ENCODE assay signal across 22 cellular contexts in the genomic region with DNA sequence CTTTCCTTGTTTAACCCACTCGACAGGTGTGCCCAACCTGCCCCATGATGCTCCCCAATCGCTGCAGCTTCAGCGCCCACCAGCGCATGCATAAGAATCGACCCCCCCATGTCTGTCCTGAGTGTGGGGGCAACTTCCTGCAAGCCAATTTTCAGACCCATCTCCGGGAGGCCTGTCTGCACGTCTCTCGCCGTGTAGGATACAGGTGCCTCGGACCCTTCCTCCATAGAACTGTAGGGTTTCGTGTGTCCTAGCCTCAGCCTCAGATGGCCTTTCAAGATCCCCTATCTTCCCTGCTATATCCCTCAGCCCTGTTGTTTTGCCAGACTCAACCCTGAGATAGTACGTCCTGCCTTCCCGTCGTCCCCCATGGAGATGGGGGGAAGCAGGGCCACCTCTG. TPM values are rescaled to one million over a fixed set of nuclear protein-coding genes. Genes with fewer than 3 reads are reported as not detected.
DNase-seq lines count a peak whose midpoint lies in the region; ATAC-seq, FAIRE-seq and TF ChIP-seq lines count a peak whose summit lies in the region.
"Had no signal": no experiment of that assay in that cellular context is flagged by ENCODE, and none has a peak within 500 bp of the region (broad histone marks: within the 10 kb centered on the region; RNA-seq: fewer than 3 reads in every experiment).

No MANE protein-coding gene starts in this region.

- H4K20me1 ChIP-seq in IMR-90 (ENCODE audit: insufficient read depth, low read length) (peaks cover 34% of the 10 kb centered on the region), GM12878 (ENCODE audit: control insufficient read depth, insufficient read depth) (no peaks in the 10 kb centered on the region)

- H3K36me3 ChIP-seq in IMR-90 (ENCODE audit: control insufficient read depth, insufficient read depth, low read length) (peaks cover 74% of the 10 kb centered on the region), GM12878 (ENCODE audit: control insufficient read depth in 2 of 2, insufficient read depth in 2 of 2, low read length in 1 of 2) (peaks cover 26 to 49% of the 10 kb centered on the region in 2 experiments), trophoblast cell (ENCODE audit: control insufficient read depth in 1 of 2, insufficient read depth in 2 of 2, low read length in 2 of 2) (peaks cover 72 to 76% of the 10 kb centered on the region in 2 experiments)

- H2AK9ac ChIP-seq in IMR-90 (replicated peaks; ENCODE audit: low read depth, low read length, poor library complexity) = no peak overlapping the region

- H3K79me2 ChIP-seq in GM12878 (ENCODE audit: control insufficient read depth, insufficient read depth, low read length) (peaks cover 17% of the 10 kb centered on the region), trophoblast cell (ENCODE audit: control insufficient read depth, insufficient read depth, low read length, poor library complexity) (no peaks in the 10 kb centered on the region)

- 96% methylated on average over 8 of the region's 14 CpGs; no CpG with 5 or more reads in 1 of the 2 experiments for WGBS in IMR-90 (ENCODE audit: extremely low coverage in 2 of 2, insufficient read length in 1 of 2), 2 experiments
- 92% methylated on average over 14 of the region's 14 CpGs for WGBS in GM12878 (ENCODE audit: insufficient coverage, insufficient replicate concordance, low lambda C conversion rate, missing lambda C conversion rate)
- no CpG with 5 or more reads among the region's 14 CpGs for WGBS in trophoblast cell (ENCODE audit: extremely low coverage, insufficient coverage, insufficient read length)

- no peak overlapping the region for H3K9ac ChIP-seq in IMR-90 (ENCODE audit: low read depth, low read length)
- H3K9ac ChIP-seq in GM12878 (ENCODE audit: control insufficient read depth, insufficient read depth, low read length) = no peak overlapping the region
- no peak overlapping the region for H3K9ac ChIP-seq in trophoblast cell (ENCODE audit: low read length)

- H4K12ac ChIP-seq in trophoblast cell (ENCODE audit: low read depth, low read length) = peak overlapping the region; percentile 34

- no peak overlapping the region for H2BK20ac ChIP-seq in IMR-90 (ENCODE audit: low read depth, low read length)

- H4K8ac ChIP-seq in IMR-90 (ENCODE audit: low read depth in 2 of 2, low read length in 2 of 2) = no peak overlapping the region
- H4K8ac ChIP-seq in trophoblast cell (ENCODE audit: low read depth, low read length) = no peak overlapping the region

- H3K9me1 ChIP-seq in IMR-90 (ENCODE audit: insufficient read depth, low read length) = no peaks in the 10 kb centered on the region

- no peak for FAIRE-seq in GM12878 (lab: Jason Lieb, UNC)
- FAIRE-seq: A549 had no signal

- no peak overlapping the region for H3K4ac ChIP-seq in IMR-90 (ENCODE audit: low read depth, low read length)
- no peak overlapping the region for H3K4ac ChIP-seq in trophoblast cell (ENCODE audit: low read depth, low read length)

- H3K4me1 Mint-ChIP-seq in activated T-cell treated with anti-CD3 and anti-CD28 coated beads, Interleukin-2, amount 50 U/mL, for 4 hours (ENCODE audit: low read depth) = peaks cover 24% of the 10 kb centered on the region

- no peak overlapping the region for H2BK15ac ChIP-seq in IMR-90 (ENCODE audit: low read depth, low read length)

- no peak overlapping the region for H3K56ac ChIP-seq in IMR-90 (ENCODE audit: extremely low read depth, insufficient read depth, low read length)

- CTCF ChIA-PET in IMR-90 (lab: Yijun Ruan, JAX) (no interaction called here), GM12878 (lab: Yijun Ruan, JAX) (interaction anchor here (0.9 to 1.1 kb wide), 2 partner anchors 12 to 52 kb away, joined by 3 read pairs; no protein-coding TSS in a partner anchor)

- H3K23ac ChIP-seq in IMR-90 (ENCODE audit: low read depth, low read length) (no peak overlapping the region), trophoblast cell (ENCODE audit: low read length) (no peak overlapping the region)

- H3K27ac ChIP-seq in IMR-90 (ENCODE audit: insufficient read depth, low read length) (no peak overlapping the region), GM12878 (ENCODE audit: control insufficient read depth, insufficient read depth) (no peak overlapping the region), trophoblast cell (ENCODE audit: low read depth, low read length) (no peak overlapping the region)
- H3K27ac ChIP-seq: brain microvascular endothelial cell, heart right ventricle had no signal

- peak overlapping the region; percentile 11 for H3K4me3 Mint-ChIP-seq in activated T-cell treated with anti-CD3 and anti-CD28 coated beads, Interleukin-2, amount 50 U/mL, for 4 hours
- H3K4me3 Mint-ChIP-seq: activated CD4-positive, alpha-beta T cell treated with anti-CD3 and anti-CD28 coated beads, Interleukin-2, amount 10 ng/mL, durations not matched to agents 24 days and 14 days had no signal

- H4K5ac ChIP-seq in IMR-90 (ENCODE audit: low read depth, low read length) = no peak overlapping the region

- H2BK5ac ChIP-seq in IMR-90 (ENCODE audit: low read depth, low read length, poor library complexity, severe bottlenecking) (no peak overlapping the region), trophoblast cell (ENCODE audit: low read depth, low read length, poor library complexity) (no peak overlapping the region)

- H3K9me3 ChIP-seq in IMR-90 (ENCODE audit: control insufficient read depth, insufficient read depth, low read length) (no peaks in the 10 kb centered on the region), GM12878 (replicated peaks; ENCODE audit: control insufficient read depth, insufficient read depth, low read length) (no peaks in the 10 kb centered on the region), trophoblast cell (ENCODE audit: insufficient read depth, low read depth, low read length) (no peaks in the 10 kb centered on the region)
- H3K9me3 ChIP-seq: A549, BE2C, heart right ventricle, spleen had no signal

- TF ChIP-seq POLR2A in IMR-90 (IDR thresholded peaks at IDR 0.05; ENCODE audit: low read depth, low read length) = no peak
- no peak for TF ChIP-seq POLR2A in GM12878 (IDR thresholded peaks at IDR 0.05; ENCODE audit: low read depth, low read length)

- H3K18ac ChIP-seq in IMR-90 (ENCODE audit: low read depth, low read length) (no peak overlapping the region), trophoblast cell (ENCODE audit: low read length) (peak overlapping the region; percentile 14)

- H2BK12ac ChIP-seq in trophoblast cell (ENCODE audit: low read length) = no peak overlapping the region

- no peak for TF ChIP-seq EP300 in GM12878 (IDR thresholded peaks at IDR 0.05; ENCODE audit: borderline replicate concordance in 1 of 2, control insufficient read depth in 1 of 2, low read depth in 2 of 2, low read length in 2 of 2)

- H2AK5ac ChIP-seq in IMR-90 (ENCODE audit: low read depth, low read length) = no peak overlapping the region
- H2AK5ac ChIP-seq in trophoblast cell (ENCODE audit: low read length) = no peak overlapping the region

- H4K91ac ChIP-seq in IMR-90 (ENCODE audit: insufficient read depth, low read depth, low read length) = no peak overlapping the region
- H4K91ac ChIP-seq in trophoblast cell (ENCODE audit: low read depth, low read length) = no peak overlapping the region

- BruUV-seq in IMR-90 (replicated peaks; lab: Mats Ljungman, UMichigan) = no TSS peak
- no TSS peak for BruUV-seq in GM12878 (replicated peaks; lab: Mats Ljungman, UMichigan)

- SMC1A ChIA-PET in GM12878 (lab: Charles Lee; ENCODE audit: uncharacterized antibody, unreplicated experiment) = no interaction called here

- H3K9me3 Mint-ChIP-seq in activated T-cell treated with anti-CD3 and anti-CD28 coated beads, Interleukin-2, amount 50 U/mL, for 4 hours = no peaks in the 10 kb centered on the region
- H3K9me3 Mint-ChIP-seq: activated CD4-positive, alpha-beta T cell treated with anti-CD3 and anti-CD28 coated beads, Interleukin-2, amount 10 ng/mL, durations not matched to agents 24 days and 14 days had no signal

- RAD21 ChIA-PET in GM12878 (lab: Charles Lee; ENCODE audit: unreplicated experiment) = no interaction called here

- H3K4me1 ChIP-seq in IMR-90 (ENCODE audit: control insufficient read depth, insufficient read depth, low read length) = peaks cover 5% of the 10 kb centered on the region; the same call in 1 of the 2 replicates
- H3K4me1 ChIP-seq in GM12878 (ENCODE audit: control insufficient read depth, insufficient read depth, low read length) = peaks cover 10% of the 10 kb centered on the region
- H3K4me1 ChIP-seq in trophoblast cell (ENCODE audit: control insufficient read depth in 1 of 2, insufficient read depth in 2 of 2, low read length in 2 of 2) = peaks cover 0 to 7% of the 10 kb centered on the region in 2 experiments
- H3K4me1 ChIP-seq: BE2C had no signal

- peaks cover 27% of the 10 kb centered on the region for H3K36me3 Mint-ChIP-seq in activated T-cell treated with anti-CD3 and anti-CD28 coated beads, Interleukin-2, amount 50 U/mL, for 4 hours (ENCODE audit: insufficient read depth)

- H3K27me3 Mint-ChIP-seq in activated T-cell treated with anti-CD3 and anti-CD28 coated beads, Interleukin-2, amount 50 U/mL, for 4 hours (ENCODE audit: low read depth) = no peaks in the 10 kb centered on the region
- H3K27me3 Mint-ChIP-seq: activated CD4-positive, alpha-beta T cell treated with anti-CD3 and anti-CD28 coated beads, Interleukin-2, amount 10 ng/mL, durations not matched to agents 24 days and 14 days had no signal

- peaks cover 16 to 66% of the 10 kb centered on the region in 2 experiments for H3K79me1 ChIP-seq in IMR-90 (ENCODE audit: low read depth in 1 of 2, low read length in 2 of 2)
- no peaks in the 10 kb centered on the region for H3K79me1 ChIP-seq in trophoblast cell (ENCODE audit: low read length)

- POLR2A ChIA-PET in IMR-90 (lab: Charles Lee; ENCODE audit: unreplicated experiment) = no interaction called here
- POLR2A ChIA-PET in GM12878 (lab: Charles Lee) = no interaction called here

- no peak overlapping the region for H2BK120ac ChIP-seq in IMR-90 (ENCODE audit: low read depth, low read length)
- H2BK120ac ChIP-seq in trophoblast cell (ENCODE audit: insufficient read depth, low read length, poor library complexity) = no peak overlapping the region

- no peak for DNase-seq in activated T-cell treated with anti-CD3 and anti-CD28 coated beads, Interleukin-2, amount 50 U/mL, for 4 hours
- no peak for DNase-seq in activated T-cell treated with anti-CD3 and anti-CD28 coated beads for 4 hours
- DNase-seq in IMR-90 = no peak
- DNase-seq in GM12878 (ENCODE audit: low read depth, low spot score) = no peak
- DNase-seq in trophoblast cell = no peak
- DNase-seq in SKM-1 treated with dmso at 0.1 percent for 144 hours (lab: John Stamatoyannopoulos, UW; ENCODE audit: unreplicated experiment) = no peak
- no peak for DNase-seq in NCI-H774 (lab: John Stamatoyannopoulos, UW)
- no peak for DNase-seq in ecto neural progenitor cell (ENCODE audit: low spot score)
- DNase-seq: activated CD4-positive, alpha-beta T cell treated with anti-CD3 and anti-CD28 coated beads, Interleukin-2, amount 10 ng/mL, durations not matched to agents 24 days and 14 days; activated CD8-positive, alpha-beta memory T cell treated with anti-CD3 and anti-CD28 coated beads, Interleukin-2, amount 50 U/mL, for 4 hours; BE2C; brain microvascular endothelial cell; heart right ventricle; KBM-7; NCI-H1930; NCI-H226; PC-3; retina; SHP77 treated with DMSO at 0.1 percent for 48 hours; stimulated activated CD4-positive, alpha-beta T cell treated with anti-CD3 and anti-CD28 coated beads, Interleukin-4, amount 100 ng/mL, for 4 hours had no signal

- TF ChIP-seq RAD21 in IMR-90 (IDR thresholded peaks at IDR 0.05; ENCODE audit: low read length) (no peak), GM12878 (IDR thresholded peaks at IDR 0.05; ENCODE audit: insufficient read depth, low read depth, low read length) (no peak)

- TF ChIP-seq CTCF in IMR-90 (conservative IDR thresholded peaks at IDR 0.05; ENCODE audit: low read depth, low read length) = no peak
- TF ChIP-seq CTCF in GM12878 (IDR thresholded peaks at IDR 0.05 in 2 of 3, conservative IDR thresholded peaks at IDR 0.05 in 1 of 3; ENCODE audit: control insufficient read depth in 2 of 3, extremely low read depth in 1 of 3, insufficient read depth in 1 of 3, low read depth in 3 of 3, low read length in 3 of 3) = no peak

- H3K27me3 ChIP-seq in IMR-90 (ENCODE audit: control insufficient read depth, insufficient read depth, low read length) = no peaks in the 10 kb centered on the region
- H3K27me3 ChIP-seq in GM12878 (replicated peaks in 1 of 2; ENCODE audit: control insufficient read depth in 2 of 2, insufficient read depth in 2 of 2, low read length in 1 of 2) = no peaks in the 10 kb centered on the region
- no peaks in the 10 kb centered on the region for H3K27me3 ChIP-seq in trophoblast cell (ENCODE audit: insufficient read depth, low read length)
- H3K27me3 ChIP-seq: BE2C, brain microvascular endothelial cell, heart right ventricle, spleen had no signal

- ATAC-seq in activated T-cell treated with anti-CD3 and anti-CD28 coated beads, Interleukin-2, amount 50 U/mL, for 4 hours = no peak
- ATAC-seq in IMR-90 (ENCODE audit: low read depth) = no peak
- no peak for ATAC-seq in GM12878
- ATAC-seq: A549, PC-3 had no signal

- dilution Hi-C loops in IMR-90 (cut with HindIII; ENCODE audit: low sequenced_read_pairs, unreplicated experiment) = no loop called here

- H3K4me3 ChIP-seq in IMR-90 (ENCODE audit: insufficient read depth, low read depth, low read length) = no peak overlapping the region
- no peak overlapping the region for H3K4me3 ChIP-seq in GM12878
- H3K4me3 ChIP-seq in trophoblast cell (ENCODE audit: low read depth, low read length) = no peak overlapping the region
- H3K4me3 ChIP-seq: A549, heart right ventricle, spleen had no signal

- in situ Hi-C loops in IMR-90 (cut with MboI; ENCODE audit: low sequenced_read_pairs) = no loop called here
- in situ Hi-C loops in GM12878 (cut with MboI) = no loop called here

- H2AFZ ChIP-seq in IMR-90 (replicated peaks; ENCODE audit: low read length, poor library complexity) (peak overlapping the region; percentile 17), GM12878 (ENCODE audit: control insufficient read depth, low read depth, low read length) (no peak overlapping the region), trophoblast cell (ENCODE audit: insufficient read depth, low read length, poor library complexity) (no peak overlapping the region)

- intact Hi-C loops in IMR-90 (cut with micrococcal nuclease) = no loop called here
- intact Hi-C loops in GM12878 (cut with micrococcal nuclease; ENCODE audit: unreplicated experiment) = no loop called here

- no peak overlapping the region for H3K14ac ChIP-seq in IMR-90 (replicated peaks; ENCODE audit: low read depth, low read length)
- no peak overlapping the region for H3K14ac ChIP-seq in trophoblast cell (ENCODE audit: low read length)

- no peak overlapping the region for H3K4me2 ChIP-seq in IMR-90 (ENCODE audit: low read depth, low read length)
- no peak overlapping the region for H3K4me2 ChIP-seq in GM12878 (ENCODE audit: control insufficient read depth, insufficient read depth)
- H3K4me2 ChIP-seq in trophoblast cell (ENCODE audit: low read length) = no peak overlapping the region
- H3K4me2 ChIP-seq: A549 had no signal

RNA-seq across cellular contexts. Expression of gene ZNF687, which starts 6.4 kb away (rescaled TPM):
- 10 to 100 TPM; 25.3 to 27.5 (median 25.9) TPM for total RNA-seq in activated T-cell treated with anti-CD3 and anti-CD28 coated beads, Interleukin-2, amount 50 U/mL, for 4 hours
- total RNA-seq in IMR-90 (2012; rRNA removed) (5.7 and 6.4 TPM in 2 replicates), GM12878 (2014; rRNA removed) (18.0 and 18.8 TPM in 2 replicates), GM12878 (2014; rRNA removed; fragmentation: Illumina TruSeq; extraction: Trizol) (9.9 and 11.0 TPM in 2 replicates), GM12878 (2021) (30.9 and 34.1 TPM in 2 replicates)
- polyA plus RNA-seq in IMR-90 (2012; rRNA removed) (10.8 and 13.7 TPM in 2 replicates), GM12878 (2011; rRNA removed) (7.2 and 17.8 TPM in 2 replicates), GM12878 (2014; fragmentation: Illumina TruSeq; extraction: Trizol) (3.7 and 8.9 TPM in 2 replicates), GM12878 (2014; fragmentation: Nextera tagmentation; extraction: Ambion mirVana) (under 1 TPM; 0.08 to 0.51 TPM), GM12878 (2014; rRNA removed) (17.3 and 18.9 TPM in 2 replicates), GM12878 (2016; fragmentation: Nextera tagmentation; extraction: Ambion mirVana) (1 to 10 TPM; 4.9 to 5.5 TPM)
- polyA plus RNA-seq in IMR-90 (2012; cell fraction: cytosol; rRNA removed) = 5.8 and 12.6 TPM in 2 replicates
- polyA plus RNA-seq in IMR-90 (2012; cell fraction: nucleus; rRNA removed; ENCODE audit: low replicate concordance) = 22.7 and 52.2 TPM in 2 replicates
- 43.2 and 52.7 TPM in 2 replicates for total RNA-seq in GM12878 (2013; cell fraction: nucleolus; rRNA removed)
- 11.2 TPM for polyA plus RNA-seq in GM12878 (2011; ENCODE audit: low read depth)
- polyA plus RNA-seq in GM12878 (2011; cell fraction: cytosol; rRNA removed) = 24.8 and 30.1 TPM in 2 replicates
- 62.8 and 68.6 TPM in 2 replicates for polyA plus RNA-seq in GM12878 (2011; cell fraction: nucleus; rRNA removed)
- polyA plus RNA-seq in GM12878 (2012) = 17.1 and 25.4 TPM in 2 replicates
- polyA minus RNA-seq in GM12878 (2011; rRNA and poly(A)+ RNA removed) = 34.8 and 58.8 TPM in 2 replicates
- 15.6 and 23.5 TPM in 2 replicates for polyA minus RNA-seq in GM12878 (2011; cell fraction: cytosol; rRNA and poly(A)+ RNA removed)
- polyA minus RNA-seq in GM12878 (2011; cell fraction: nucleus; rRNA and poly(A)+ RNA removed) = 42.0 and 67.8 TPM in 2 replicates
- polyA plus RNA-seq in trophoblast cell (2013) = 17.2 and 18.9 TPM in 2 replicates

RNA-seq across cellular contexts. Expression of gene PSMD4, which starts 34.0 kb away (rescaled TPM):
- total RNA-seq in activated T-cell treated with anti-CD3 and anti-CD28 coated beads, Interleukin-2, amount 50 U/mL, for 4 hours = 100 to 1,000 TPM; 336 to 368 (median 350) TPM
- 289 and 349 TPM in 2 replicates for total RNA-seq in IMR-90 (2012; rRNA removed)
- 282 and 314 TPM in 2 replicates for polyA plus RNA-seq in IMR-90 (2012; rRNA removed)
- 247 and 276 TPM in 2 replicates for polyA plus RNA-seq in IMR-90 (2012; cell fraction: cytosol; rRNA removed)
- polyA plus RNA-seq in IMR-90 (2012; cell fraction: nucleus; rRNA removed; ENCODE audit: low replicate concordance) = 150 and 155 TPM in 2 replicates
- 46.4 and 48.2 TPM in 2 replicates for total RNA-seq in GM12878 (2013; cell fraction: nucleolus; rRNA removed)
- total RNA-seq in GM12878 (2014; rRNA removed) = 167 and 169 TPM in 2 replicates
- total RNA-seq in GM12878 (2014; rRNA removed; fragmentation: Illumina TruSeq; extraction: Trizol) = 201 and 209 TPM in 2 replicates
- 179 and 186 TPM in 2 replicates for total RNA-seq in GM12878 (2021)
- 113 TPM for polyA plus RNA-seq in GM12878 (2011; ENCODE audit: low read depth)
- polyA plus RNA-seq in GM12878 (2011; rRNA removed) = 221 and 241 TPM in 2 replicates
- 264 and 310 TPM in 2 replicates for polyA plus RNA-seq in GM12878 (2011; cell fraction: cytosol; rRNA removed)
- polyA plus RNA-seq in GM12878 (2011; cell fraction: nucleus; rRNA removed) = 130 and 154 TPM in 2 replicates
- 143 and 169 TPM in 2 replicates for polyA plus RNA-seq in GM12878 (2012)
- 145 and 174 TPM in 2 replicates for polyA plus RNA-seq in GM12878 (2014; fragmentation: Illumina TruSeq; extraction: Trizol)
- 100 to 1,000 TPM; 129 to 190 TPM for polyA plus RNA-seq in GM12878 (2014; fragmentation: Nextera tagmentation; extraction: Ambion mirVana)
- polyA plus RNA-seq in GM12878 (2014; rRNA removed) = 165 and 182 TPM in 2 replicates
- polyA plus RNA-seq in GM12878 (2016; fragmentation: Nextera tagmentation; extraction: Ambion mirVana) = 100 to 1,000 TPM; 264 to 281 TPM
- 211 and 229 TPM in 2 replicates for polyA minus RNA-seq in GM12878 (2011; rRNA and poly(A)+ RNA removed)
- 48.0 and 71.5 TPM in 2 replicates for polyA minus RNA-seq in GM12878 (2011; cell fraction: cytosol; rRNA and poly(A)+ RNA removed)
- 26.8 and 47.2 TPM in 2 replicates for polyA minus RNA-seq in GM12878 (2011; cell fraction: nucleus; rRNA and poly(A)+ RNA removed)
- polyA plus RNA-seq in trophoblast cell (2013) = 164 and 168 TPM in 2 replicates

RNA-seq across cellular contexts. Expression of gene PI4KB, which starts 38.7 kb away (rescaled TPM):
- 10 to 100 TPM; 50.9 to 60.2 (median 57.8) TPM for total RNA-seq in activated T-cell treated with anti-CD3 and anti-CD28 coated beads, Interleukin-2, amount 50 U/mL, for 4 hours
- total RNA-seq in IMR-90 (2012; rRNA removed) (77.2 and 94.5 TPM in 2 replicates), GM12878 (2014; rRNA removed) (46.3 and 50.0 TPM in 2 replicates), GM12878 (2014; rRNA removed; fragmentation: Illumina TruSeq; extraction: Trizol) (27.0 and 27.6 TPM in 2 replicates), GM12878 (2021) (56.8 and 58.5 TPM in 2 replicates)
- polyA plus RNA-seq in IMR-90 (2012; rRNA removed) (82.4 and 91.5 TPM in 2 replicates), GM12878 (2011; rRNA removed) (58.8 and 88.3 TPM in 2 replicates), GM12878 (2014; fragmentation: Illumina TruSeq; extraction: Trizol) (44.1 and 52.2 TPM in 2 replicates), GM12878 (2014; fragmentation: Nextera tagmentation; extraction: Ambion mirVana) (1 to 10 TPM; 3.3 to 7.2 TPM), GM12878 (2014; rRNA removed) (62.9 and 72.2 TPM in 2 replicates), GM12878 (2016; fragmentation: Nextera tagmentation; extraction: Ambion mirVana) (10 to 100 TPM; 51.2 to 53.1 TPM)
- 47.9 and 66.0 TPM in 2 replicates for polyA plus RNA-seq in IMR-90 (2012; cell fraction: cytosol; rRNA removed)
- 103 and 135 TPM in 2 replicates for polyA plus RNA-seq in IMR-90 (2012; cell fraction: nucleus; rRNA removed; ENCODE audit: low replicate concordance)
- total RNA-seq in GM12878 (2013; cell fraction: nucleolus; rRNA removed) = 68.9 and 69.2 TPM in 2 replicates
- 29.3 TPM for polyA plus RNA-seq in GM12878 (2011; ENCODE audit: low read depth)
- 103 and 113 TPM in 2 replicates for polyA plus RNA-seq in GM12878 (2011; cell fraction: cytosol; rRNA removed)
- polyA plus RNA-seq in GM12878 (2011; cell fraction: nucleus; rRNA removed) = 151 and 222 TPM in 2 replicates
- 37.7 and 45.0 TPM in 2 replicates for polyA plus RNA-seq in GM12878 (2012)
- 150 and 166 TPM in 2 replicates for polyA minus RNA-seq in GM12878 (2011; rRNA and poly(A)+ RNA removed)
- polyA minus RNA-seq in GM12878 (2011; cell fraction: cytosol; rRNA and poly(A)+ RNA removed) = 32.1 and 33.4 TPM in 2 replicates
- polyA minus RNA-seq in GM12878 (2011; cell fraction: nucleus; rRNA and poly(A)+ RNA removed) = 40.0 and 60.0 TPM in 2 replicates
- polyA plus RNA-seq in trophoblast cell (2013) = 32.5 and 35.5 TPM in 2 replicates

RNA-seq across cellular contexts. Expression of gene RFX5, which starts 58.5 kb away (rescaled TPM):
- total RNA-seq in activated T-cell treated with anti-CD3 and anti-CD28 coated beads, Interleukin-2, amount 50 U/mL, for 4 hours = 10 to 100 TPM; 48.7 to 58.6 (median 50.9) TPM
- total RNA-seq in IMR-90 (2012; rRNA removed) (37.8 and 44.4 TPM in 2 replicates), GM12878 (2014; rRNA removed) (119 and 129 TPM in 2 replicates), GM12878 (2014; rRNA removed; fragmentation: Illumina TruSeq; extraction: Trizol) (136 and 138 TPM in 2 replicates), GM12878 (2021) (119 and 138 TPM in 2 replicates)
- polyA plus RNA-seq in IMR-90 (2012; rRNA removed) (26.8 and 29.3 TPM in 2 replicates), GM12878 (2011; rRNA removed) (128 and 155 TPM in 2 replicates), GM12878 (2014; fragmentation: Illumina TruSeq; extraction: Trizol) (198 and 209 TPM in 2 replicates), GM12878 (2014; fragmentation: Nextera tagmentation; extraction: Ambion mirVana) (10 to 100 TPM; 14.1 to 18.4 TPM), GM12878 (2014; rRNA removed) (129 and 134 TPM in 2 replicates), GM12878 (2016; fragmentation: Nextera tagmentation; extraction: Ambion mirVana) (10 to 100 TPM; 76.1 to 82.3 TPM)
- polyA plus RNA-seq in IMR-90 (2012; cell fraction: cytosol; rRNA removed) = 17.7 and 36.9 TPM in 2 replicates
- 74.2 and 105 TPM in 2 replicates for polyA plus RNA-seq in IMR-90 (2012; cell fraction: nucleus; rRNA removed; ENCODE audit: low replicate concordance)
- 130 and 156 TPM in 2 replicates for total RNA-seq in GM12878 (2013; cell fraction: nucleolus; rRNA removed)
- 102 TPM for polyA plus RNA-seq in GM12878 (2011; ENCODE audit: low read depth)
- polyA plus RNA-seq in GM12878 (2011; cell fraction: cytosol; rRNA removed) = 101 and 106 TPM in 2 replicates
- polyA plus RNA-seq in GM12878 (2011; cell fraction: nucleus; rRNA removed) = 201 and 290 TPM in 2 replicates
- 81.1 and 81.7 TPM in 2 replicates for polyA plus RNA-seq in GM12878 (2012)
- 125 and 136 TPM in 2 replicates for polyA minus RNA-seq in GM12878 (2011; rRNA and poly(A)+ RNA removed)
- polyA minus RNA-seq in GM12878 (2011; cell fraction: cytosol; rRNA and poly(A)+ RNA removed) = 56.4 and 58.2 TPM in 2 replicates
- polyA minus RNA-seq in GM12878 (2011; cell fraction: nucleus; rRNA and poly(A)+ RNA removed) = 58.4 and 69.9 TPM in 2 replicates
- 21.0 and 23.2 TPM in 2 replicates for polyA plus RNA-seq in trophoblast cell (2013)
